Comparison of ENCODE assay signal across 8 cellular contexts in the genomic region with DNA sequence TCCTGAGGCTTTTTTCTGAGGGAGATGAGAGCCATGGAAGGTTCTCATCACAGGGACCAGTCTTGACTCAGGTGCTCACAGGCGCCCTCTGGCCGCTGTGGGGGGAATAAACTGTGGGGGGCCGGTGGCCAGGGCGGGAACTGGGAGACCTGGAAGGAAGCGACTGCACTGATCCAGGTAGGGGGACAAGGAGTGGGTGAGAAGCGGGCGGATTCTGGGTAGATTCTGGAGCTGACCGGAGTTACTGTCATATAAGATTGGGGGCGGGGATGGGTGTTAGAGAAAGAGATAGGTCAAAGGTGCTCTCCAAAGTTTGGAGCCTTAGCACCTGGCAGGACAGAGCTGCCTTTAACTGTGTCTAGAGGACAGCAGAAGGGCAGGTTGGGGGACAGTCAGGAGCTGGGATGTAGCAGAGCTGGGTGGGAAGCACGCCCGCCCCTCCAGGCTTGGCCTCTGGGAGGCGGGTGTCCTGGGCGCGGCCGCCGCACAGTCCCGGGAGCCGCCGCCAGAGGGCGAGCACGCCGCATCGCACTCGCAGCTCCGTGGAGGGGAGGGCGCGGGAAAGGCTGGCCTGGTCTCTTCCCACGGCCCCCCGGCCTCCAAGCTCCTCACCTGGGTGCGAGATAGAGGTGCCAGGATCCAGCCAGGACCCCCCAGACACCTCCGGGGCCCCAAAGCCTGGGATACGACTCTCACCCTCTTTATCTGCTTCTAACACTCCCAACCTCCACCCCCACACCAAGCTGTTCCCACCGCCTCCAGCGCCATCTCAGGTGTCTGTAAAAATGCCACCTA. TPM values are rescaled to one million over a fixed set of nuclear protein-coding genes. Genes with fewer than 3 reads are reported as not detected.
DNase-seq lines count a peak whose midpoint lies in the region; TF ChIP-seq lines count a peak whose summit lies in the region.

No MANE protein-coding gene starts in this region.

- H3K4me1 ChIP-seq in HUES48 (ENCODE audit: control insufficient read depth, insufficient read depth, low read length) (peaks cover 6% of the 10 kb centered on the region; the same call in 1 of the 2 replicates), OCI-LY7 (ENCODE audit: insufficient read depth, low read length, poor library complexity, severe bottlenecking) (peaks cover 6% of the 10 kb centered on the region), esophagus (ENCODE audit: control insufficient read depth in 2 of 2, insufficient read depth in 2 of 2, low read length in 1 of 2) (peaks cover 0 to 2% of the 10 kb centered on the region in 2 donors), muscle layer of duodenum (ENCODE audit: control insufficient read depth in 1 of 2, insufficient read depth in 2 of 2, low read length in 2 of 2) (peaks cover 0 to 4% of the 10 kb centered on the region in 2 donors)

- peak; percentile 95 for TF ChIP-seq CTCF in OCI-LY7 (conservative IDR thresholded peaks at IDR 0.05; ENCODE audit: low read length)

- no peaks in the 10 kb centered on the region for H3K79me2 ChIP-seq in OCI-LY7 (ENCODE audit: insufficient read depth, low read depth, low read length)

- H3K36me3 ChIP-seq in HUES48 (ENCODE audit: control insufficient read depth, insufficient read depth, low read length) (no peaks in the 10 kb centered on the region), OCI-LY7 (ENCODE audit: insufficient read depth, low read length) (no peaks in the 10 kb centered on the region), esophagus (ENCODE audit: control insufficient read depth in 2 of 2, insufficient read depth in 2 of 2, low read length in 1 of 2) (no peaks in the 10 kb centered on the region), muscle layer of duodenum (ENCODE audit: control insufficient read depth in 1 of 2, insufficient read depth in 2 of 2, low read length in 2 of 2) (no peaks in the 10 kb centered on the region)

- CTCF ChIA-PET in OCI-LY7 (lab: Charles Lee; ENCODE audit: unreplicated experiment), result interaction anchor here (0.5 to 1.9 kb wide), 13 partner anchors 11 to 221 kb away, joined by 3 to 13 read pairs (median 5); partner anchors contain the start of genes FARSA and GCDH

- no peaks in the 10 kb centered on the region for H3K9me3 ChIP-seq in HUES48 (ENCODE audit: control insufficient read depth, insufficient read depth, low read length)
- H3K9me3 ChIP-seq in OCI-LY7 (ENCODE audit: low read length), result no peaks in the 10 kb centered on the region
- H3K9me3 ChIP-seq in esophagus (ENCODE audit: control insufficient read depth in 2 of 2, insufficient read depth in 1 of 2, low read depth in 1 of 2, low read length in 1 of 2), result no peaks in the 10 kb centered on the region
- H3K9me3 ChIP-seq in muscle layer of duodenum (ENCODE audit: control insufficient read depth in 1 of 2, low read length in 2 of 2), result no peaks in the 10 kb centered on the region

- H2AFZ ChIP-seq in OCI-LY7 (ENCODE audit: low read length), result peak overlapping the region; percentile 94

- no peaks in the 10 kb centered on the region for H4K20me1 ChIP-seq in OCI-LY7 (ENCODE audit: insufficient read depth, low read length)

- 0 to 1% methylated on average over 25 to 34 of the region's 34 CpGs for WGBS in esophagus, 2 donors

- BruUV-seq in OCI-LY7 (replicated peaks; lab: Mats Ljungman, UMichigan), result no TSS peak

- peak; percentile 64 for DNase-seq in NK-92 treated with Interleukin-12 subunit alpha and Interleukin-12 subunit beta, amount 100 ng/mL, for 24 hours (lab: John Stamatoyannopoulos, UW)
- DNase-seq in NK-92 (lab: John Stamatoyannopoulos, UW; ENCODE audit: unreplicated experiment) (no peak), OCI-LY7 (ENCODE audit: low spot score) (peak; percentile 85), activated T-cell treated with anti-CD3 and anti-CD28 coated beads for 48 hours (ENCODE audit: low read depth) (peak; percentile 85)
- DNase-seq in stimulated activated CD8-positive, alpha-beta memory T cell treated with anti-CD3 and anti-CD28 coated beads, Interleukin-7, amount 100 ng/mL, for 1 hour (ENCODE audit: low read depth in 2 of 2), result peak; percentile 56 to 63

- peak overlapping the region; percentile 70 for H3K4me3 ChIP-seq in HUES48 (ENCODE audit: low read depth, low read length)
- peak overlapping the region; percentile 65 for H3K4me3 ChIP-seq in OCI-LY7 (ENCODE audit: low read depth, low read length, poor library complexity, severe bottlenecking)
- H3K4me3 ChIP-seq in esophagus (ENCODE audit: low read depth in 1 of 2, low read length in 2 of 2), result peak overlapping the region; percentile 35 to 42
- H3K4me3 ChIP-seq in muscle layer of duodenum (ENCODE audit: low read depth in 1 of 2, low read length in 2 of 2), result peak overlapping the region; percentile 72 to 73

- H3K27ac ChIP-seq in HUES48 (ENCODE audit: low read depth, low read length) (peak overlapping the region; percentile 46), OCI-LY7 (ENCODE audit: low read depth, low read length, poor library complexity, severe bottlenecking) (peak overlapping the region; percentile 54), esophagus (ENCODE audit: low read depth in 2 of 2, low read length in 1 of 2) (peak overlapping the region; percentile 15 to 77), muscle layer of duodenum (ENCODE audit: low read length) (no peak overlapping the region)

- peak overlapping the region; percentile 74 for H3K4me2 ChIP-seq in OCI-LY7 (ENCODE audit: low read length)

- intact Hi-C loops in OCI-LY7 (cut with micrococcal nuclease; ENCODE audit: unreplicated experiment), result loop anchor here (1.0 kb wide), 1 partner anchor 80 kb away; no protein-coding TSS in a partner anchor

- H3K9me2 ChIP-seq in OCI-LY7 (ENCODE audit: insufficient read depth, low read length), result no peaks in the 10 kb centered on the region

- POLR2A ChIA-PET in OCI-LY7 (lab: Charles Lee), result interaction anchor here (0.6 to 1.0 kb wide), 4 partner anchors 10 to 75 kb away, joined by 3 to 4 read pairs (median 4); partner anchors contain the start of gene GCDH

- no peaks in the 10 kb centered on the region for H3K27me3 ChIP-seq in HUES48 (ENCODE audit: control insufficient read depth, insufficient read depth, low read length)
- no peaks in the 10 kb centered on the region for H3K27me3 ChIP-seq in esophagus (ENCODE audit: control insufficient read depth in 1 of 2, insufficient read depth in 2 of 2, low read length in 2 of 2)
- H3K27me3 ChIP-seq in muscle layer of duodenum (ENCODE audit: low read depth, low read length), result no peaks in the 10 kb centered on the region

- peak overlapping the region; percentile 59; the same call in 1 of the 2 replicates for H3K9ac ChIP-seq in HUES48 (ENCODE audit: low read depth, low read length)

RNA-seq across cellular contexts. Expression of gene DAND5, which starts 4.2 kb away (rescaled TPM):
- total RNA-seq in OCI-LY7 (2014; rRNA removed; shearing (Covaris generic)), result 0.06 and 0.18 TPM in 2 replicates
- 0.77 and 0.84 TPM in 2 replicates for total RNA-seq in OCI-LY7 (2022)
- not detected for polyA plus RNA-seq in esophagus

RNA-seq across cellular contexts. Expression of gene GADD45GIP1, which starts 8.2 kb away (rescaled TPM):
- 29.5 and 43.0 TPM in 2 replicates for total RNA-seq in OCI-LY7 (2014; rRNA removed; shearing (Covaris generic))
- 24.7 and 32.4 TPM in 2 replicates for total RNA-seq in OCI-LY7 (2022)
- 10 to 100 TPM; 53.7 to 57.0 TPM for polyA plus RNA-seq in esophagus

RNA-seq across cellular contexts. Expression of gene RAD23A, which starts 19.6 kb away (rescaled TPM):
- total RNA-seq in OCI-LY7 (2014; rRNA removed; shearing (Covaris generic)), result 237 and 243 TPM in 2 replicates
- 171 and 183 TPM in 2 replicates for total RNA-seq in OCI-LY7 (2022)
- 10 to 100 TPM; 73.9 to 81.0 TPM for polyA plus RNA-seq in esophagus

RNA-seq across cellular contexts. Expression of gene CALR, which starts 26.8 kb away (rescaled TPM):
- 1,039 and 1,069 TPM in 2 replicates for total RNA-seq in OCI-LY7 (2014; rRNA removed; shearing (Covaris generic))
- total RNA-seq in OCI-LY7 (2022), result 398 and 581 TPM in 2 replicates
- 100 to 1,000 TPM; 173 to 361 TPM for polyA plus RNA-seq in esophagus

RNA-seq across cellular contexts. Expression of gene NFIX, which starts 30.1 kb away (rescaled TPM):
- total RNA-seq in OCI-LY7 (2014; rRNA removed; shearing (Covaris generic)), result 0.03 and 0.16 TPM in 2 replicates
- total RNA-seq in OCI-LY7 (2022), result 0.68 and 0.72 TPM in 2 replicates
- polyA plus RNA-seq in esophagus, result 10 to 100 TPM; 26.9 to 38.5 TPM
